Comparison of ENCODE assay signal across 19 cellular contexts in the genomic region with DNA sequence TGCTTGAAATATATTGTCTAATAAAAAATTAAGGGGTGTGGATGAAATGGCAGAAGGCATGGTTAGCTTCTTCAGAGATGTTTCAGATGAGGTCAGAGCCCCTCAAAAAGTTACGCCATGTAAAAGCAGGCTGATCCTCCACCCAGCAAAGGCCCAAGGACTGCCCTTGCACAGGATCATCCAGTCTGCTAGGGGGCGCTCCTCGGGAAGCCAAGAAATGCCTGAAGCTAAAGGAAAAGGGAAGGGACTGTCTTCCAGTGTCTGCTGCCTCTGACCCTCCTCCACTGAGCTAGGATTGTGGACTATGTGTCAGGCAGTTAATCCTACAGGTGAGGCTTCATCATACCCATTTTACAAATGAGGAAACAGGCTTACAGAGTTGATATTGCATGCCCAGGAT. TPM values are rescaled to one million over a fixed set of nuclear protein-coding genes. Genes with fewer than 3 reads are reported as not detected.
DNase-seq lines count a peak whose midpoint lies in the region; ATAC-seq, FAIRE-seq and TF ChIP-seq lines count a peak whose summit lies in the region.
"Had no signal": no experiment of that assay in that cellular context is flagged by ENCODE, and none has a peak within 500 bp of the region (broad histone marks: within the 10 kb centered on the region; RNA-seq: fewer than 3 reads in every experiment).

No MANE protein-coding gene starts in this region.

- DNase-seq in AG04450 (ENCODE audit: low read depth, low spot score) (no peak), GM10248 (ENCODE audit: extremely low spot score) (no peak), NB4 (ENCODE audit: low read depth) (no peak), endodermal cell (peak; percentile 76), NCI-H146 (lab: John Stamatoyannopoulos, UW) (no peak), GM19239 (ENCODE audit: insufficient read length, low spot score) (no peak), NCI-H1694 (lab: John Stamatoyannopoulos, UW) (no peak)
- DNase-seq: activated naive CD8-positive, alpha-beta T cell treated with anti-CD3 and anti-CD28 coated beads, Interleukin-2, amount 50 U/mL, for 24 hours; left ventricle myocardium inferior; NCI-H2171; right cardiac atrium; stimulated activated CD4-positive, alpha-beta T cell treated with anti-CD3 and anti-CD28 coated beads, Interleukin-2, amount 100 ng/mL, for 48 hours; trophoblast cell had no signal

- H3K4me1 Mint-ChIP-seq in endodermal cell: no peaks in the 10 kb centered on the region
- H3K4me1 Mint-ChIP-seq: activated naive CD8-positive, alpha-beta T cell treated with anti-CD3 and anti-CD28 coated beads, Interleukin-2, amount 50 U/mL, for 24 hours; central memory CD8-positive, alpha-beta T cell had no signal

- H3K27ac Mint-ChIP-seq in endodermal cell: no peak overlapping the region
- H3K27ac Mint-ChIP-seq: activated naive CD8-positive, alpha-beta T cell treated with anti-CD3 and anti-CD28 coated beads, Interleukin-2, amount 50 U/mL, for 24 hours; natural killer cell treated with Interleukin-12 subunit alpha and Interleukin-12 subunit beta and Interleukin-15 and Interleukin-18, amount 100 ng/mL, for 72 hours had no signal

- no peaks in the 10 kb centered on the region for H3K36me3 Mint-ChIP-seq in endodermal cell (ENCODE audit: low read depth)
- H3K36me3 Mint-ChIP-seq: natural killer cell treated with Interleukin-12 subunit alpha and Interleukin-12 subunit beta and Interleukin-15 and Interleukin-18, amount 100 ng/mL, for 72 hours had no signal

- H3K27ac ChIP-seq in AG04450 (ENCODE audit: low read depth, low read length) (no peak overlapping the region), endodermal cell (ENCODE audit: low read depth, low read length) (no peak overlapping the region)
- H3K27ac ChIP-seq: BLaER1 treated with 17β-estradiol and CSF1 and Interleukin-3, amounts not matched to agents 10 nM and 100 nM; hepatocyte; left ventricle myocardium inferior; VCaP had no signal

- TF ChIP-seq CTCF in AG04450 (IDR thresholded peaks at IDR 0.05; ENCODE audit: low read depth, low read length) (peak; percentile 34), GM10248 (IDR thresholded peaks at IDR 0.05; ENCODE audit: control extremely low read depth, extremely low read depth, low read depth, missing control alignments) (peak; percentile 14), NB4 (IDR thresholded peaks at IDR 0.05; ENCODE audit: low read depth, low read length) (peak; percentile 10), endodermal cell (conservative IDR thresholded peaks at IDR 0.05) (peak; percentile 53)

- H3K9ac ChIP-seq in endodermal cell (ENCODE audit: extremely low read depth, low read length, poor library complexity, severe bottlenecking): no peak overlapping the region
- H3K9ac ChIP-seq: BLaER1 treated with 17β-estradiol and CSF1 and Interleukin-3, amounts not matched to agents 10 nM and 100 nM had no signal

- no peak for ATAC-seq in activated CD4-positive, CD25-positive, alpha-beta regulatory T cell treated with anti-CD3 and anti-CD28 coated beads, Interleukin-2, amount 50 U/mL, for 24 hours
- ATAC-seq: activated naive CD8-positive, alpha-beta T cell treated with anti-CD3 and anti-CD28 coated beads, Interleukin-2, amount 50 U/mL, for 24 hours; natural killer cell treated with Interleukin-12 subunit alpha and Interleukin-12 subunit beta and Interleukin-15 and Interleukin-18, amount 100 ng/mL, for 72 hours; right cardiac atrium had no signal

- TF ChIP-seq POLR2A in NB4 (IDR thresholded peaks at IDR 0.05; ENCODE audit: extremely low read depth, insufficient read length): no peak

- CTCF ChIA-PET in AG04450 (lab: Charles Lee) (no interaction called here), GM10248 (lab: Yijun Ruan, JAX) (interaction anchor here (1.2 to 1.8 kb wide), 2 partner anchors 9 to 107 kb away, joined by 4 to 7 read pairs; no protein-coding TSS in a partner anchor)

- POLR2A ChIA-PET in AG04450 (lab: Yijun Ruan, JAX): no interaction called here
- POLR2A ChIA-PET in GM10248 (lab: Yijun Ruan, JAX): no interaction called here

- H3K9me3 Mint-ChIP-seq in endodermal cell: peaks cover 17% of the 10 kb centered on the region
- H3K9me3 Mint-ChIP-seq: central memory CD8-positive, alpha-beta T cell; natural killer cell treated with Interleukin-12 subunit alpha and Interleukin-12 subunit beta and Interleukin-15 and Interleukin-18, amount 100 ng/mL, for 72 hours had no signal

- FAIRE-seq in GM19239 (lab: Jason Lieb, UNC): no peak

- 88 to 100% methylated on average over 1 to 3 of the region's 3 CpGs for WGBS in endodermal cell (ENCODE audit: insufficient coverage in 1 of 2, insufficient read length in 1 of 2), 2 experiments

- H3K27me3 ChIP-seq in AG04450 (ENCODE audit: control insufficient read depth, insufficient read depth, low read length) (no peaks in the 10 kb centered on the region), endodermal cell (ENCODE audit: control insufficient read depth, insufficient read depth, low read length, poor library complexity, severe bottlenecking) (no peaks in the 10 kb centered on the region)
- H3K27me3 ChIP-seq: BLaER1 treated with 17β-estradiol and CSF1 and Interleukin-3, amounts not matched to agents 10 nM and 100 nM; hepatocyte had no signal

- H3K4me3 ChIP-seq in AG04450 (ENCODE audit: low read depth, low read length) (no peak overlapping the region), NB4 (ENCODE audit: low read depth, low read length) (no peak overlapping the region), endodermal cell (ENCODE audit: low read length) (no peak overlapping the region)
- H3K4me3 ChIP-seq: BLaER1 treated with 17β-estradiol and CSF1 and Interleukin-3, amounts not matched to agents 10 nM and 100 nM; hepatocyte; left ventricle myocardium inferior had no signal

- H3K4me3 Mint-ChIP-seq in endodermal cell: no peak overlapping the region
- H3K4me3 Mint-ChIP-seq: activated naive CD8-positive, alpha-beta T cell treated with anti-CD3 and anti-CD28 coated beads, Interleukin-2, amount 50 U/mL, for 24 hours; central memory CD8-positive, alpha-beta T cell; natural killer cell treated with Interleukin-12 subunit alpha and Interleukin-12 subunit beta and Interleukin-15 and Interleukin-18, amount 100 ng/mL, for 72 hours had no signal

- peaks cover 2% of the 10 kb centered on the region for H3K27me3 Mint-ChIP-seq in endodermal cell (ENCODE audit: insufficient read depth)

- no peaks in the 10 kb centered on the region for H3K4me1 ChIP-seq in endodermal cell (ENCODE audit: control insufficient read depth, insufficient read depth, low read length)
- H3K4me1 ChIP-seq: left ventricle myocardium inferior had no signal

- H3K9me3 ChIP-seq in AG04450 (ENCODE audit: control insufficient read depth, insufficient read depth, low read length): no peaks in the 10 kb centered on the region
- no peaks in the 10 kb centered on the region for H3K9me3 ChIP-seq in endodermal cell (ENCODE audit: control insufficient read depth, low read length)

- no peaks in the 10 kb centered on the region for H3K36me3 ChIP-seq in endodermal cell (ENCODE audit: control insufficient read depth, insufficient read depth, low read length)
- H3K36me3 ChIP-seq: BLaER1 treated with 17β-estradiol and CSF1 and Interleukin-3, amounts not matched to agents 10 nM and 100 nM; left ventricle myocardium inferior had no signal

RNA-seq across cellular contexts. Expression of gene TEX51, which starts 33.8 kb away (rescaled TPM):
- polyA plus RNA-seq in AG04450 (2011; rRNA removed): not detected in 2 replicates
- not detected in 2 replicates for polyA minus RNA-seq in AG04450 (2011; rRNA and poly(A)+ RNA removed)
- total RNA-seq in endodermal cell: not detected
- not detected for polyA plus RNA-seq in endodermal cell (2013, experiment 1 of 2)
- polyA plus RNA-seq in endodermal cell (2013, experiment 2 of 2): not detected
- total RNA-seq: hepatocyte; left ventricle myocardium inferior; natural killer cell treated with Interleukin-12 subunit alpha and Interleukin-12 subunit beta and Interleukin-15 and Interleukin-18, amount 100 ng/mL, for 72 hours; right cardiac atrium had no signal
- polyA plus RNA-seq: hepatocyte, right cardiac atrium had no signal
